In genomic region chr13:59439776-59440428, GRCh38 we compare ENCODE assay signal across 29 cellular contexts.
"Had no signal": no experiment of that assay in that cellular context is flagged by ENCODE, and none has a peak within 500 bp of the region (broad histone marks: within the 10 kb centered on the region; RNA-seq: fewer than 3 reads in every experiment).

No MANE protein-coding gene starts in this region.

- H3K36me3 ChIP-seq: stomach, suprapubic skin, thoracic aorta, thyroid gland, tibial artery, tibial nerve, transverse colon, upper lobe of left lung, upper lobe of right lung, uterus, vagina had no signal

- H3K27ac ChIP-seq: stomach, suprapubic skin, testis, thoracic aorta, thyroid gland, tibial artery, tibial nerve, transverse colon, upper lobe of left lung, upper lobe of right lung, uterus, vagina had no signal

- H3K4me3 Mint-ChIP-seq: stimulated activated effector memory CD8-positive, alpha-beta T cell treated with anti-CD3 and anti-CD28 coated beads, Interleukin-12 subunit alpha, Interleukin-12 subunit beta, amount 100 ng/mL, for 72 hours; stimulated activated memory B cell treated with anti-CD40 and anti-IgM and Interleukin-4, amounts not matched to agents 10 μg/mL and 1 μg/mL and 100 μg/mL, for 72 hours; stimulated activated naive B cell treated with anti-CD40 and anti-IgM and Interleukin-4, amounts not matched to agents 10 μg/mL and 1 μg/mL and 100 μg/mL, for 72 hours; stimulated activated naive CD8-positive, alpha-beta T cell treated with anti-CD3 and anti-CD28 coated beads, Interleukin-15, amount 100 ng/mL, for 72 hours; stimulated activated naive CD8-positive, alpha-beta T cell treated with anti-CD3 and anti-CD28 coated beads, Interleukin-15, Interleukin-2, amounts not matched to agents 100 ng/mL and 50 ng/mL, for 24 hours; type B pancreatic cell had no signal

- H3K36me3 Mint-ChIP-seq: stimulated activated effector memory CD8-positive, alpha-beta T cell treated with anti-CD3 and anti-CD28 coated beads, Interleukin-12 subunit alpha, Interleukin-12 subunit beta, amount 100 ng/mL, for 72 hours; stimulated activated memory B cell treated with anti-CD40 and anti-IgM and Interleukin-4, amounts not matched to agents 10 μg/mL and 1 μg/mL and 100 μg/mL, for 72 hours; stimulated activated naive B cell treated with anti-CD40 and anti-IgM and Interleukin-4, amounts not matched to agents 10 μg/mL and 1 μg/mL and 100 μg/mL, for 72 hours; type B pancreatic cell had no signal

- H3K4me3 ChIP-seq: stomach, suprapubic skin, testis, thoracic aorta, thyroid gland, tibial artery, tibial nerve, transverse colon, upper lobe of left lung, upper lobe of right lung, uterus, vagina had no signal

- H3K9me3 ChIP-seq: stomach, suprapubic skin, testis, thoracic aorta, thyroid gland, tibial artery, tibial nerve, transverse colon, upper lobe of left lung, upper lobe of right lung, uterus, vagina had no signal

- FAIRE-seq: urothelium cell line had no signal

- H3K4me1 Mint-ChIP-seq: stimulated activated effector memory CD8-positive, alpha-beta T cell treated with anti-CD3 and anti-CD28 coated beads, Interleukin-12 subunit alpha, Interleukin-12 subunit beta, amount 100 ng/mL, for 72 hours; stimulated activated memory B cell treated with anti-CD40 and anti-IgM and Interleukin-4, amounts not matched to agents 10 μg/mL and 1 μg/mL and 100 μg/mL, for 72 hours had no signal

- H3K27me3 Mint-ChIP-seq: stimulated activated memory B cell treated with anti-CD40 and anti-IgM and Interleukin-4, amounts not matched to agents 10 μg/mL and 1 μg/mL and 100 μg/mL, for 72 hours; stimulated activated naive CD8-positive, alpha-beta T cell treated with anti-CD3 and anti-CD28 coated beads, Interleukin-15, amount 100 ng/mL, for 72 hours; type B pancreatic cell had no signal

- DNase-seq: stimulated activated CD4-positive, alpha-beta T cell treated with anti-CD3 and anti-CD28 coated beads, Interleukin-2, amount 100 ng/mL, for 48 hours; stimulated activated CD4-positive, alpha-beta T cell treated with anti-CD3 and anti-CD28 coated beads, Interleukin-4, amount 100 ng/mL, for 1 hour; stimulated activated CD4-positive, alpha-beta T cell treated with anti-CD3 and anti-CD28 coated beads, Interleukin-4, amount 100 ng/mL, for 24 hours; stimulated activated CD4-positive, alpha-beta T cell treated with anti-CD3 and anti-CD28 coated beads, Interleukin-4, amount 100 ng/mL, for 4 hours; stimulated activated CD8-positive, alpha-beta memory T cell treated with anti-CD3 and anti-CD28 coated beads, Interleukin-4, amount 100 ng/mL, for 48 hours; stimulated activated naive B cell treated with anti-CD40 and anti-IgM and Interleukin-4, amounts not matched to agents 10 μg/mL and 1 μg/mL and 100 μg/mL, for 72 hours; stimulated activated naive CD4-positive, alpha-beta T cell; stimulated activated naive CD4-positive, alpha-beta T cell treated with Interleukin-2 at 50 U/mL for 16 hours; stimulated activated naive CD8-positive, alpha-beta T cell treated with anti-CD3 and anti-CD28 coated beads, Interleukin-15, amount 100 ng/mL, for 72 hours; stimulated activated naive CD8-positive, alpha-beta T cell treated with anti-CD3 and anti-CD28 coated beads, Interleukin-15, Interleukin-2, amounts not matched to agents 100 U/mL and 50 U/mL, for 24 hours; stomach; substantia nigra; testis; thyroid gland; tibial artery; transverse colon; trophoblast cell; upper lobe of right lung; uterus had no signal

- H3K27me3 ChIP-seq: stomach, suprapubic skin, testis, thyroid gland, tibial artery, tibial nerve, transverse colon, upper lobe of left lung, upper lobe of right lung, uterus, vagina had no signal

- H3K27ac Mint-ChIP-seq: stimulated activated effector memory CD8-positive, alpha-beta T cell treated with anti-CD3 and anti-CD28 coated beads, Interleukin-12 subunit alpha, Interleukin-12 subunit beta, amount 100 ng/mL, for 72 hours; stimulated activated memory B cell treated with anti-CD40 and anti-IgM and Interleukin-4, amounts not matched to agents 10 μg/mL and 1 μg/mL and 100 μg/mL, for 72 hours; stimulated activated naive B cell treated with anti-CD40 and anti-IgM and Interleukin-4, amounts not matched to agents 10 μg/mL and 1 μg/mL and 100 μg/mL, for 72 hours; stimulated activated naive CD8-positive, alpha-beta T cell treated with anti-CD3 and anti-CD28 coated beads, Interleukin-15, amount 100 ng/mL, for 72 hours; stimulated activated naive CD8-positive, alpha-beta T cell treated with anti-CD3 and anti-CD28 coated beads, Interleukin-15, Interleukin-2, amounts not matched to agents 100 ng/mL and 50 ng/mL, for 24 hours; type B pancreatic cell had no signal

- H3K4me1 ChIP-seq: stomach, suprapubic skin, testis, tibial artery, tibial nerve, transverse colon, upper lobe of left lung, upper lobe of right lung, uterus, vagina had no signal
